Comparison of ENCODE assay signal across 29 cellular contexts in the genomic region with DNA sequence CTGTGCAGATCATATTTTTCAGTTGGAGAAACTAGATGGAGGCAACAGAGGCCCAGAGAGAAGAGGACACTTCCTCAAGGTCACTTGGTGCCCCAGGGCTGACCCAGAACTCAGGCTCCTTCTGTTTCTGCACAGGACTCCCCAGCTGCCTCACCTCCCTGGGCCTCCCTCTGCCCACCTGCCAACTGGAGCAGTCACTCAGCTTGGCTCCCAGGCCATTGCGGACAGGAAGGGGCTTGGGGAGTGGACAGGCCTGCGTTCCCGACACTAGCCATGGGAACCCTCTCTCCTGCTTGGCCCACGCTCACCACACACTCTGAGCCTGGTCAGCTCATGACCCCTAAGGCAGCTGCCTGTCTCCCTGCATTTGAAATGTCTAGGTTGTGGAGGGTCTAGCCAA.
"Had no signal": no experiment of that assay in that cellular context is flagged by ENCODE, and none has a peak within 500 bp of the region (broad histone marks: within the 10 kb centered on the region; RNA-seq: fewer than 3 reads in every experiment).

No MANE protein-coding gene starts in this region.

- H3K36me3 ChIP-seq: esophagus muscularis mucosa, gastroesophageal sphincter, heart left ventricle, neural progenitor cell, suprapubic skin, transverse colon, vagina had no signal

- DNase-seq: effector CD4-positive, alpha-beta T cell; foreskin keratinocyte; heart left ventricle; kidney; mucosa of descending colon; naive B cell; nucleus accumbens; posterior cingulate gyrus; retina; stimulated activated CD4-positive, alpha-beta T cell treated with anti-CD3 and anti-CD28 coated beads, Interleukin-12 subunit alpha, Interleukin-12 subunit beta, amount 100 ng/mL, for 4 hours; stimulated activated CD4-positive, alpha-beta T cell treated with anti-CD3 and anti-CD28 coated beads, Interleukin-1b, Interleukin-23, amount 100 ng/mL, for 48 hours; stimulated activated CD4-positive, alpha-beta T cell treated with anti-CD3 and anti-CD28 coated beads, Interleukin-4, amount 100 ng/mL, for 1 hour; stimulated activated CD8-positive, alpha-beta memory T cell treated with anti-CD3 and anti-CD28 coated beads, Interleukin-4, amount 100 ng/mL, for 48 hours; stimulated activated naive CD4-positive, alpha-beta T cell; stimulated activated naive CD8-positive, alpha-beta T cell treated with anti-CD3 and anti-CD28 coated beads, Interleukin-15, amount 100 ng/mL, for 72 hours; transverse colon had no signal

- H3K27ac ChIP-seq: dorsolateral prefrontal cortex, esophagus muscularis mucosa, foreskin keratinocyte, gastroesophageal sphincter, heart left ventricle, hepatocyte, neural progenitor cell, suprapubic skin, transverse colon, vagina had no signal

- FAIRE-seq: colon, kidney had no signal

- H3K9me3 ChIP-seq: suprapubic skin, vagina had no signal

- H3K36me3 Mint-ChIP-seq: mesothelial cell of epicardium, neural progenitor cell had no signal

- H3K4me1 Mint-ChIP-seq: memory B cell; naive B cell; stimulated activated naive CD8-positive, alpha-beta T cell treated with anti-CD3 and anti-CD28 coated beads, Interleukin-15, amount 100 ng/mL, for 72 hours had no signal

- H3K4me3 ChIP-seq: dorsolateral prefrontal cortex, esophagus muscularis mucosa, gastroesophageal sphincter, heart left ventricle, hepatocyte, lung, mucosa of descending colon, neural progenitor cell, smooth muscle cell, suprapubic skin, transverse colon, vagina had no signal

- H3K4me3 Mint-ChIP-seq: memory B cell; mesothelial cell of epicardium; nephron; stimulated activated naive CD8-positive, alpha-beta T cell treated with anti-CD3 and anti-CD28 coated beads, Interleukin-15, amount 100 ng/mL, for 72 hours had no signal

- H3K4me2 ChIP-seq: hepatocyte, neural progenitor cell, smooth muscle cell had no signal

- H3K79me2 ChIP-seq: hepatocyte had no signal

- H3K9me3 Mint-ChIP-seq: mesothelial cell of epicardium, nephron had no signal

- H3K9ac ChIP-seq: neural progenitor cell had no signal

- H3K27ac Mint-ChIP-seq: memory B cell; mesothelial cell of epicardium; naive B cell; nephron; stimulated activated naive CD8-positive, alpha-beta T cell treated with anti-CD3 and anti-CD28 coated beads, Interleukin-15, amount 100 ng/mL, for 72 hours had no signal

- H2AFZ ChIP-seq: hepatocyte, neural progenitor cell had no signal

- H3K4me1 ChIP-seq: esophagus muscularis mucosa, foreskin keratinocyte, gastroesophageal sphincter, heart left ventricle, suprapubic skin, transverse colon, vagina had no signal

- H3K27me3 ChIP-seq: hepatocyte, neural progenitor cell, transverse colon, vagina had no signal
